Comparison of ENCODE assay signal across 16 cellular contexts in the genomic region with DNA sequence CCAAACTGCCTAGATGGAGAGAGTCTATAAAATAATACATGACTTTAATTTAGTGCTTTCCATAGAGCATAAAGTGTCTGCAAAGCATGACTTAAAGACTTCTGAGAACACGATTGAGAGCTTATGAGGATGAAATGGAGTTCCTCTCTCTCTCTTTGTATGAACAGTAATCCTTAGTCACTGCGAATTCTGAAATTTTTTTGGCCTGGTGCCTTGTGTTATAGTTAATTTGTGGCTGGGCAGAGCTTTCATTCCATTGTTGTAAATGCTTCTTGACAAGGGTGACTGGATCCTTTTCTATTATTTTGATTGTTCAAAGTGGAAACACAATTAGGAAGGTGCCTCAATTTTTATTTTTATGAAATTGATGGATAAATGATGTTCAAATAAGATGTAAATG.
DNase-seq lines count a peak whose midpoint lies in the region; ATAC-seq and TF ChIP-seq lines count a peak whose summit lies in the region.
"Had no signal": no experiment of that assay in that cellular context is flagged by ENCODE, and none has a peak within 500 bp of the region (broad histone marks: within the 10 kb centered on the region; RNA-seq: fewer than 3 reads in every experiment).

No MANE protein-coding gene starts in this region.

- no peak overlapping the region for H3K18ac ChIP-seq in neuronal stem cell (ENCODE audit: low read length)

- H3K9ac ChIP-seq in PC-3 (ENCODE audit: low read length) (no peak overlapping the region), neuronal stem cell (ENCODE audit: low read depth, low read length, poor library complexity) (no peak overlapping the region)

- peak; percentile 42 to 48 for DNase-seq in HAP-1 (ENCODE audit: low spot score in 2 of 2)
- peak; percentile 62 for DNase-seq in PC-3
- DNase-seq in dermis blood vessel endothelial cell, result peak; percentile 79
- DNase-seq in neuronal stem cell (ENCODE audit: low spot score), result no peak
- no peak for DNase-seq in activated CD4-positive, alpha-beta memory T cell treated with anti-CD3 and anti-CD28 coated beads, Interleukin-2, amount 10 ng/mL, durations not matched to agents 7 days and 5 days
- DNase-seq: cortex of kidney; DMS53; NCI-H1092; stimulated activated naive CD4-positive, alpha-beta T cell; T-helper 1 cell; transverse colon had no signal

- peak overlapping the region; percentile 96 to 98 (median 97) for H3K27ac Mint-ChIP-seq in nephron
- H3K27ac Mint-ChIP-seq in activated CD4-positive, alpha-beta memory T cell treated with anti-CD3 and anti-CD28 coated beads, Interleukin-2, amount 10 ng/mL, durations not matched to agents 7 days and 5 days, result no peak overlapping the region
- H3K27ac Mint-ChIP-seq: activated T-helper 2 cell treated with anti-CD3 and anti-CD28 coated beads, Interferon-gamma antibody, Interleukin-2, Interleukin-4, amounts not matched to agents 10 μg/mL and 5 μg/mL and 100 μg/mL, durations not matched to agents 14 hours and 24 hours and 36 hours had no signal

- H3K9me3 Mint-ChIP-seq in nephron, result no peaks in the 10 kb centered on the region
- no peaks in the 10 kb centered on the region for H3K9me3 Mint-ChIP-seq in activated CD4-positive, alpha-beta memory T cell treated with anti-CD3 and anti-CD28 coated beads, Interleukin-2, amount 10 ng/mL, durations not matched to agents 7 days and 5 days
- H3K9me3 Mint-ChIP-seq: activated T-helper 2 cell treated with anti-CD3 and anti-CD28 coated beads, Interferon-gamma antibody, Interleukin-2, Interleukin-4, amounts not matched to agents 10 μg/mL and 5 μg/mL and 100 μg/mL, durations not matched to agents 14 hours and 24 hours and 36 hours had no signal

- no TSS peak for BruUV-seq in PC-3 (replicated peaks; lab: Mats Ljungman, UMichigan)

- no peaks in the 10 kb centered on the region for H3K9me2 ChIP-seq in PC-3 (replicated peaks; ENCODE audit: low read length)

- no peak overlapping the region for H3K27ac ChIP-seq in PC-3 (ENCODE audit: low read length)
- H3K27ac ChIP-seq in neuronal stem cell (replicated peaks; ENCODE audit: low read length), result no peak overlapping the region
- H3K27ac ChIP-seq: transverse colon had no signal

- H2BK5ac ChIP-seq in neuronal stem cell (ENCODE audit: low read length), result no peak overlapping the region

- in situ Hi-C loops in HAP-1 (cut with MboI; ENCODE audit: low sequenced_read_pairs), result no loop called here

- TF ChIP-seq CTCF in PC-3 (conservative IDR thresholded peaks at IDR 0.05; ENCODE audit: low read depth, low read length) (no peak), nephron (IDR thresholded peaks at IDR 0.05; ENCODE audit: unreplicated experiment in 3 of 3) (no peak)

- no peak overlapping the region for H3K4ac ChIP-seq in neuronal stem cell (ENCODE audit: low read length)

- H3K4me2 ChIP-seq in PC-3 (ENCODE audit: low read length) (no peak overlapping the region), neuronal stem cell (ENCODE audit: insufficient read depth, low read length, poor library complexity, severe bottlenecking) (no peak overlapping the region)

- no peaks in the 10 kb centered on the region for H3K36me3 ChIP-seq in HAP-1 (replicated peaks)
- no peaks in the 10 kb centered on the region for H3K36me3 ChIP-seq in PC-3 (ENCODE audit: low read depth, low read length)
- no peaks in the 10 kb centered on the region for H3K36me3 ChIP-seq in neuronal stem cell (replicated peaks in 1 of 2; ENCODE audit: control insufficient read depth in 2 of 2, insufficient read depth in 2 of 2, low read length in 2 of 2)
- H3K36me3 ChIP-seq: BE2C, transverse colon had no signal

- H3K27me3 ChIP-seq in HAP-1 (ENCODE audit: low read depth) (no peaks in the 10 kb centered on the region), PC-3 (ENCODE audit: low read length) (peaks cover 5% of the 10 kb centered on the region; the same call in 1 of the 2 replicates), neuronal stem cell (ENCODE audit: control insufficient read depth in 3 of 3, insufficient read depth in 3 of 3, low read depth in 1 of 3, low read length in 3 of 3) (no peaks in the 10 kb centered on the region)
- H3K27me3 ChIP-seq: BE2C, transverse colon had no signal

- no peaks in the 10 kb centered on the region for H4K20me1 ChIP-seq in PC-3 (ENCODE audit: low read length)

- H2AFZ ChIP-seq in PC-3 (ENCODE audit: low read length), result no peak overlapping the region
- H2AFZ ChIP-seq in neuronal stem cell (ENCODE audit: low read length), result no peak overlapping the region

- POLR2A ChIA-PET in PC-3 (lab: Charles Lee; ENCODE audit: unreplicated experiment), result no interaction called here
- POLR2A ChIA-PET in activated CD4-positive, alpha-beta memory T cell treated with anti-CD3 and anti-CD28 coated beads, Interleukin-2, amount 10 ng/mL, durations not matched to agents 7 days and 5 days (lab: Charles Lee), result no interaction called here

- H3K79me1 ChIP-seq in neuronal stem cell (ENCODE audit: low read depth, low read length), result peaks cover 3% of the 10 kb centered on the region

- intact Hi-C loops in PC-3 (cut with micrococcal nuclease), result no loop called here

- no peaks in the 10 kb centered on the region for H3K79me2 ChIP-seq in PC-3 (ENCODE audit: low read length)

- no peaks in the 10 kb centered on the region for H3F3A ChIP-seq in PC-3 (ENCODE audit: low read length, unreplicated experiment)

- H4K91ac ChIP-seq in neuronal stem cell (ENCODE audit: low read depth, low read length, poor library complexity), result no peak overlapping the region

- no peak overlapping the region for H2BK15ac ChIP-seq in neuronal stem cell (ENCODE audit: low read length)

- ATAC-seq in PC-3 (peak; percentile 54), GM18858 (IDR thresholded peaks at IDR 0.05; ENCODE audit: unreplicated experiment) (no peak), GM19324 (IDR thresholded peaks at IDR 0.05; ENCODE audit: low FRiP score, unreplicated experiment) (no peak)

- H3K4me1 ChIP-seq in HAP-1 (peaks cover 25% of the 10 kb centered on the region), PC-3 (ENCODE audit: insufficient read depth, low read length) (peaks cover 5% of the 10 kb centered on the region; the same call in 1 of the 2 replicates), neuronal stem cell (ENCODE audit: control insufficient read depth in 2 of 2, insufficient read depth in 1 of 2, low read depth in 1 of 2, low read length in 2 of 2) (peaks cover 9 to 12% of the 10 kb centered on the region in 2 donors)
- H3K4me1 ChIP-seq: transverse colon had no signal

- WGBS in neuronal stem cell (ENCODE audit: extremely low coverage in 2 of 2, insufficient read length in 2 of 2, insufficient replicate concordance in 1 of 2), 2 donors, result no CpG with 5 or more reads among the region's 2 CpGs

- H3K23ac ChIP-seq in neuronal stem cell (ENCODE audit: low read depth, low read length, poor library complexity), result no peak overlapping the region

- H3K4me3 ChIP-seq in HAP-1 (no peak overlapping the region), PC-3 (ENCODE audit: low read length) (no peak overlapping the region), neuronal stem cell (ENCODE audit: low read length in 2 of 2) (no peak overlapping the region)
- H3K4me3 ChIP-seq: transverse colon had no signal

- H3K4me1 Mint-ChIP-seq in nephron, result peaks cover 45% of the 10 kb centered on the region
- H3K4me1 Mint-ChIP-seq in activated CD4-positive, alpha-beta memory T cell treated with anti-CD3 and anti-CD28 coated beads, Interleukin-2, amount 10 ng/mL, durations not matched to agents 7 days and 5 days, result no peaks in the 10 kb centered on the region

- H2AK5ac ChIP-seq in neuronal stem cell (ENCODE audit: low read depth, low read length), result no peak overlapping the region

- no peaks in the 10 kb centered on the region for H3K9me3 ChIP-seq in HAP-1
- no peaks in the 10 kb centered on the region for H3K9me3 ChIP-seq in PC-3 (ENCODE audit: low read length)
- peaks cover 0 to 5% of the 10 kb centered on the region in 2 donors for H3K9me3 ChIP-seq in neuronal stem cell (replicated peaks in 1 of 2; ENCODE audit: control insufficient read depth in 2 of 2, insufficient read depth in 1 of 2, low read depth in 1 of 2, low read length in 2 of 2)
- H3K9me3 ChIP-seq: BE2C, transverse colon had no signal

- peaks cover 5% of the 10 kb centered on the region for H3K36me3 Mint-ChIP-seq in nephron (ENCODE audit: low read depth)
- no peaks in the 10 kb centered on the region for H3K36me3 Mint-ChIP-seq in activated CD4-positive, alpha-beta memory T cell treated with anti-CD3 and anti-CD28 coated beads, Interleukin-2, amount 10 ng/mL, durations not matched to agents 7 days and 5 days (ENCODE audit: low read depth)

- no peaks in the 10 kb centered on the region for H3K27me3 Mint-ChIP-seq in nephron (ENCODE audit: low read depth)
- H3K27me3 Mint-ChIP-seq in activated CD4-positive, alpha-beta memory T cell treated with anti-CD3 and anti-CD28 coated beads, Interleukin-2, amount 10 ng/mL, durations not matched to agents 7 days and 5 days, result peaks cover 11% of the 10 kb centered on the region

- peak overlapping the region in 2 of 3 experiments; percentile 24 to 34 for H3K4me3 Mint-ChIP-seq in nephron
- no peak overlapping the region for H3K4me3 Mint-ChIP-seq in activated CD4-positive, alpha-beta memory T cell treated with anti-CD3 and anti-CD28 coated beads, Interleukin-2, amount 10 ng/mL, durations not matched to agents 7 days and 5 days

- CTCF ChIA-PET in PC-3 (lab: Charles Lee), result no interaction called here
- CTCF ChIA-PET in activated CD4-positive, alpha-beta memory T cell treated with anti-CD3 and anti-CD28 coated beads, Interleukin-2, amount 10 ng/mL, durations not matched to agents 7 days and 5 days (lab: Charles Lee), result no interaction called here

- no peak overlapping the region for H3K14ac ChIP-seq in neuronal stem cell (ENCODE audit: low read length)

- no peak overlapping the region for H2BK12ac ChIP-seq in neuronal stem cell (ENCODE audit: low read length)

- no peak overlapping the region for H2BK120ac ChIP-seq in neuronal stem cell (ENCODE audit: low read depth, low read length)

- no peak overlapping the region for H4K8ac ChIP-seq in neuronal stem cell (ENCODE audit: low read depth, low read length)

Comparison
In these comparisons a context has a peak if more than half of its experiments do, and no peak if none do; other contexts are left out.
1. DNase-seq: peak in HAP-1 (2 of 2), PC-3 (single experiment) and dermis blood vessel endothelial cell (single experiment); none in neuronal stem cell (single experiment) and activated CD4-positive, alpha-beta memory T cell treated with anti-CD3 and anti-CD28 coated beads, Interleukin-2, amount 10 ng/mL, durations not matched to agents 7 days and 5 days (single experiment).